ENCODE assay signal across 19 cellular contexts in genomic region chr16:12065866-12066545, GRCh38.
"Had no signal": no experiment of that assay in that cellular context is flagged by ENCODE, and none has a peak within 500 bp of the region (broad histone marks: within the 10 kb centered on the region; RNA-seq: fewer than 3 reads in every experiment).

No MANE protein-coding gene starts in this region.

- H3K4me3 ChIP-seq: adrenal gland, breast epithelium, hepatocyte, stomach had no signal

- H3K27ac Mint-ChIP-seq: activated CD4-positive, alpha-beta T cell treated with anti-CD3 and anti-CD28 coated beads, Interleukin-2, amount 10 ng/mL, durations not matched to agents 24 days and 14 days; activated CD8-positive, alpha-beta T cell treated with anti-CD3 and anti-CD28 coated beads, Interleukin-2, amount 10 ng/mL, durations not matched to agents 7 days and 5 days; activated naive CD4-positive, alpha-beta T cell treated with anti-CD3 and anti-CD28 coated beads, Interleukin-2, amount 50 U/mL, for 24 hours; activated T-cell treated with anti-CD3 and anti-CD28 coated beads, Interleukin-2, amount 50 U/mL, for 24 hours; natural killer cell treated with Interleukin-12 subunit alpha and Interleukin-12 subunit beta and Interleukin-15 and Interleukin-18, amount 100 ng/mL, for 72 hours; progenitor cell of endocrine pancreas; T-helper 2 cell treated with Interferon-gamma antibody and Interleukin-4, amounts not matched to agents 5 μg/mL and 100 μg/mL, for 36 hours; type B pancreatic cell had no signal

- H3K9me3 Mint-ChIP-seq: activated CD4-positive, alpha-beta T cell treated with anti-CD3 and anti-CD28 coated beads, Interleukin-2, amount 10 ng/mL, durations not matched to agents 24 days and 14 days; activated naive CD4-positive, alpha-beta T cell treated with anti-CD3 and anti-CD28 coated beads, Interleukin-2, amount 50 U/mL, for 24 hours; activated T-cell treated with anti-CD3 and anti-CD28 coated beads, Interleukin-2, amount 50 U/mL, for 24 hours; natural killer cell treated with Interleukin-12 subunit alpha and Interleukin-12 subunit beta and Interleukin-15 and Interleukin-18, amount 100 ng/mL, for 72 hours; T-helper 2 cell treated with Interferon-gamma antibody and Interleukin-4, amounts not matched to agents 5 μg/mL and 100 μg/mL, for 36 hours; type B pancreatic cell had no signal

- H3K36me3 Mint-ChIP-seq: activated naive CD4-positive, alpha-beta T cell treated with anti-CD3 and anti-CD28 coated beads, Interleukin-2, amount 50 U/mL, for 24 hours; natural killer cell treated with Interleukin-12 subunit alpha and Interleukin-12 subunit beta and Interleukin-15 and Interleukin-18, amount 100 ng/mL, for 72 hours; type B pancreatic cell had no signal

- H2AFZ ChIP-seq: hepatocyte had no signal

- H3K79me2 ChIP-seq: hepatocyte had no signal

- H3K27me3 ChIP-seq: adrenal gland, breast epithelium, foreskin keratinocyte, hepatocyte, stomach had no signal

- ATAC-seq: activated CD8-positive, alpha-beta T cell treated with anti-CD3 and anti-CD28 coated beads, Interleukin-2, amount 10 ng/mL, durations not matched to agents 7 days and 5 days; foreskin keratinocyte; natural killer cell treated with Interleukin-12 subunit alpha and Interleukin-12 subunit beta and Interleukin-15 and Interleukin-18, amount 100 ng/mL, for 72 hours had no signal

- H3K36me3 ChIP-seq: breast epithelium had no signal

- H3K27ac ChIP-seq: adrenal gland, breast epithelium, foreskin keratinocyte, hepatocyte, stomach had no signal

- H3K4me3 Mint-ChIP-seq: activated CD4-positive, alpha-beta T cell treated with anti-CD3 and anti-CD28 coated beads, Interleukin-2, amount 10 ng/mL, durations not matched to agents 24 days and 14 days; activated CD8-positive, alpha-beta T cell treated with anti-CD3 and anti-CD28 coated beads, Interleukin-2, amount 10 ng/mL, durations not matched to agents 7 days and 5 days; activated naive CD4-positive, alpha-beta T cell treated with anti-CD3 and anti-CD28 coated beads, Interleukin-2, amount 50 U/mL, for 24 hours; activated T-cell treated with anti-CD3 and anti-CD28 coated beads, Interleukin-2, amount 50 U/mL, for 24 hours; natural killer cell treated with Interleukin-12 subunit alpha and Interleukin-12 subunit beta and Interleukin-15 and Interleukin-18, amount 100 ng/mL, for 72 hours; T-helper 2 cell treated with Interferon-gamma antibody and Interleukin-4, amounts not matched to agents 5 μg/mL and 100 μg/mL, for 36 hours; type B pancreatic cell had no signal

- H3K9me3 ChIP-seq: adrenal gland, breast epithelium, stomach had no signal

- DNase-seq: activated CD4-positive, alpha-beta T cell treated with anti-CD3 and anti-CD28 coated beads, Interleukin-2, amount 10 ng/mL, durations not matched to agents 24 days and 14 days; activated CD4-positive, CD25-positive, alpha-beta regulatory T cell; activated CD8-positive, alpha-beta T cell treated with anti-CD3 and anti-CD28 coated beads, Interleukin-2, amount 10 ng/mL, durations not matched to agents 7 days and 5 days; activated T-cell treated with anti-CD3 and anti-CD28 coated beads, Interleukin-2, amount 50 U/mL, for 24 hours; adrenal gland; cerebellar nuclear complex; dermis blood vessel endothelial cell; foreskin keratinocyte; stimulated activated CD4-positive, alpha-beta T cell treated with anti-CD3 and anti-CD28 coated beads, Interleukin-12 subunit alpha, Interleukin-12 subunit beta, amount 100 ng/mL, for 4 hours; stimulated activated CD4-positive, alpha-beta T cell treated with anti-CD3 and anti-CD28 coated beads, Interleukin-1b, Interleukin-23, amount 100 ng/mL, for 48 hours; stimulated activated CD8-positive, alpha-beta memory T cell treated with anti-CD3 and anti-CD28 coated beads, Interleukin-4, amount 100 ng/mL, for 48 hours; stomach had no signal

- H3K27me3 Mint-ChIP-seq: activated CD4-positive, alpha-beta T cell treated with anti-CD3 and anti-CD28 coated beads, Interleukin-2, amount 10 ng/mL, durations not matched to agents 24 days and 14 days; activated naive CD4-positive, alpha-beta T cell treated with anti-CD3 and anti-CD28 coated beads, Interleukin-2, amount 50 U/mL, for 24 hours; activated T-cell treated with anti-CD3 and anti-CD28 coated beads, Interleukin-2, amount 50 U/mL, for 24 hours; natural killer cell treated with Interleukin-12 subunit alpha and Interleukin-12 subunit beta and Interleukin-15 and Interleukin-18, amount 100 ng/mL, for 72 hours; progenitor cell of endocrine pancreas; type B pancreatic cell had no signal

- H3K4me1 ChIP-seq: adrenal gland, breast epithelium had no signal

- H3K4me2 ChIP-seq: hepatocyte had no signal
